Comparison of ENCODE assay signal across 27 cellular contexts in genomic region chr4:178340468-178340867, GRCh38.
"Had no signal": no experiment of that assay in that cellular context is flagged by ENCODE, and none has a peak within 500 bp of the region (broad histone marks: within the 10 kb centered on the region; RNA-seq: fewer than 3 reads in every experiment).

No MANE protein-coding gene starts in this region.

- H3K36me3 Mint-ChIP-seq: neural progenitor cell; stimulated activated effector memory CD8-positive, alpha-beta T cell treated with anti-CD3 and anti-CD28 coated beads, Interleukin-12 subunit alpha, Interleukin-12 subunit beta, amount 100 ng/mL, for 72 hours; stimulated activated naive B cell treated with anti-CD40 and anti-IgM and Interleukin-4, amounts not matched to agents 10 μg/mL and 1 μg/mL and 100 μg/mL, for 72 hours had no signal

- H3K27me3 ChIP-seq: neural progenitor cell, ovary, right lobe of liver, sigmoid colon, stomach, thyroid gland, tibial nerve, upper lobe of left lung, vagina had no signal

- ATAC-seq: psoas muscle; right cardiac atrium; right lobe of liver; stimulated activated effector memory CD8-positive, alpha-beta T cell treated with anti-CD3 and anti-CD28 coated beads, Interleukin-12 subunit alpha, Interleukin-12 subunit beta, amount 100 ng/mL, for 72 hours; stimulated activated naive B cell treated with anti-CD40 and anti-IgM and Interleukin-4, amounts not matched to agents 10 μg/mL and 1 μg/mL and 100 μg/mL, for 72 hours had no signal

- H3K27me3 Mint-ChIP-seq: progenitor cell of endocrine pancreas; stimulated activated naive B cell treated with anti-CD40 and anti-IgM and Interleukin-4, amounts not matched to agents 10 μg/mL and 1 μg/mL and 100 μg/mL, for 72 hours; stimulated activated naive CD8-positive, alpha-beta T cell treated with anti-CD3 and anti-CD28 coated beads, Interleukin-15, Interleukin-2, amounts not matched to agents 100 ng/mL and 50 ng/mL, for 24 hours had no signal

- H3K27ac Mint-ChIP-seq: nephron; neural progenitor cell; progenitor cell of endocrine pancreas; stimulated activated effector memory CD8-positive, alpha-beta T cell treated with anti-CD3 and anti-CD28 coated beads, Interleukin-12 subunit alpha, Interleukin-12 subunit beta, amount 100 ng/mL, for 72 hours; stimulated activated naive B cell treated with anti-CD40 and anti-IgM and Interleukin-4, amounts not matched to agents 10 μg/mL and 1 μg/mL and 100 μg/mL, for 72 hours; stimulated activated naive CD8-positive, alpha-beta T cell treated with anti-CD3 and anti-CD28 coated beads, Interleukin-15, Interleukin-2, amounts not matched to agents 100 ng/mL and 50 ng/mL, for 24 hours had no signal

- H3K4me1 ChIP-seq: neural progenitor cell, parathyroid adenoma, psoas muscle, right lobe of liver, sigmoid colon, stomach, thyroid gland, tibial nerve, upper lobe of left lung, vagina had no signal

- H3K4me3 ChIP-seq: neural progenitor cell, ovary, psoas muscle, right lobe of liver, sigmoid colon, stomach, thoracic aorta, thyroid gland, tibial nerve, upper lobe of left lung, vagina had no signal

- H3K9me3 Mint-ChIP-seq: nephron, neural progenitor cell had no signal

- H3K9me3 ChIP-seq: ovary, psoas muscle, right lobe of liver, sigmoid colon, thoracic aorta, thyroid gland, tibial nerve, vagina had no signal

- H3K4me3 Mint-ChIP-seq: nephron; neural progenitor cell; stimulated activated effector memory CD8-positive, alpha-beta T cell treated with anti-CD3 and anti-CD28 coated beads, Interleukin-12 subunit alpha, Interleukin-12 subunit beta, amount 100 ng/mL, for 72 hours; stimulated activated naive B cell treated with anti-CD40 and anti-IgM and Interleukin-4, amounts not matched to agents 10 μg/mL and 1 μg/mL and 100 μg/mL, for 72 hours; stimulated activated naive CD8-positive, alpha-beta T cell treated with anti-CD3 and anti-CD28 coated beads, Interleukin-15, Interleukin-2, amounts not matched to agents 100 ng/mL and 50 ng/mL, for 24 hours had no signal

- H3K36me3 ChIP-seq: neural progenitor cell, ovary, right lobe of liver, sigmoid colon, stomach, thoracic aorta, thyroid gland, tibial nerve, upper lobe of left lung, vagina had no signal

- H3K27ac ChIP-seq: neural progenitor cell, ovary, parathyroid adenoma, psoas muscle, right lobe of liver, sigmoid colon, stomach, thoracic aorta, thyroid gland, tibial nerve, upper lobe of left lung, vagina had no signal

- DNase-seq: occipital lobe; ovary; posterior cingulate gyrus; psoas muscle; right cardiac atrium; right lobe of liver; sigmoid colon; small intestine; stimulated activated CD4-positive, alpha-beta T cell treated with anti-CD3 and anti-CD28 coated beads, Interleukin-15, amount 100 ng/mL, for 24 hours; stimulated activated CD4-positive, alpha-beta T cell treated with anti-CD3 and anti-CD28 coated beads, Interleukin-2, amount 100 ng/mL, for 24 hours; stimulated activated CD4-positive, alpha-beta T cell treated with anti-CD3 and anti-CD28 coated beads, Interleukin-2, amount 100 ng/mL, for 48 hours; stimulated activated CD4-positive, alpha-beta T cell treated with anti-CD3 and anti-CD28 coated beads, Interleukin-4, amount 100 ng/mL, for 24 hours; stimulated activated naive B cell treated with anti-CD40 and anti-IgM and Interleukin-4, amounts not matched to agents 10 μg/mL and 1 μg/mL and 100 μg/mL, for 72 hours; stimulated activated naive CD4-positive, alpha-beta T cell treated with Interleukin-2 at 50 U/mL for 16 hours; stomach; thyroid gland; trophoblast cell; upper lobe of left lung had no signal

- H3K4me1 Mint-ChIP-seq: nephron; neural progenitor cell; stimulated activated effector memory CD8-positive, alpha-beta T cell treated with anti-CD3 and anti-CD28 coated beads, Interleukin-12 subunit alpha, Interleukin-12 subunit beta, amount 100 ng/mL, for 72 hours; stimulated activated naive B cell treated with anti-CD40 and anti-IgM and Interleukin-4, amounts not matched to agents 10 μg/mL and 1 μg/mL and 100 μg/mL, for 72 hours had no signal
